ENCODE assay signal across 8 cellular contexts in genomic region chr6:156686429-156686939, GRCh38.
DNase-seq lines count a peak whose midpoint lies in the region; ATAC-seq and TF ChIP-seq lines count a peak whose summit lies in the region.

No MANE protein-coding gene starts in this region.

- POLR2A ChIA-PET in Panc1 (lab: Charles Lee) = interaction anchor here (0.5 to 0.7 kb wide), 3 partner anchors 11 to 1084 kb away, joined by 3 to 11 read pairs (median 3); no protein-coding TSS in a partner anchor

- CTCF ChIA-PET in Panc1 (lab: Charles Lee) = interaction anchor here (0.6 to 0.7 kb wide), 2 partner anchors 48 to 843 kb away, joined by 3 to 4 read pairs; no protein-coding TSS in a partner anchor

- H3K9me3 ChIP-seq in Panc1 (ENCODE audit: control insufficient read depth, insufficient read depth, low read depth, low read length) = no peaks in the 10 kb centered on the region

- DNase-seq in stimulated activated CD4-positive, alpha-beta T cell treated with anti-CD3 and anti-CD28 coated beads, Interleukin-1b, Interleukin-23, amount 100 ng/mL, for 48 hours = peak; percentile 9
- no peak for DNase-seq in stimulated activated CD4-positive, alpha-beta T cell treated with anti-CD3 and anti-CD28 coated beads, Interleukin-4, amount 100 ng/mL, for 24 hours
- DNase-seq in Jurkat, Clone E6-1 (ENCODE audit: low read depth, low spot score) = no peak
- DNase-seq in Panc1 (ENCODE audit: low read depth, low spot score) = peak; percentile 51
- DNase-seq in astrocyte of the spinal cord (ENCODE audit: low read depth, low spot score) = peak; percentile 77
- DNase-seq in hippocampal formation (lab: John Stamatoyannopoulos, UW) = peak; percentile 6 to 86
- DNase-seq in retinal pigment epithelial cell (ENCODE audit: low read depth) = peak; percentile 43

- TF ChIP-seq CTCF in Panc1 (IDR thresholded peaks at IDR 0.05) (peak; percentile 52), astrocyte of the spinal cord (IDR thresholded peaks at IDR 0.05; ENCODE audit: low read depth, low read length) (peak; percentile 35), retinal pigment epithelial cell (conservative IDR thresholded peaks at IDR 0.05; ENCODE audit: low read depth, low read length) (peak; percentile 35)

- peaks cover 18% of the 10 kb centered on the region for H3K4me1 ChIP-seq in Panc1 (ENCODE audit: control insufficient read depth, insufficient read depth, low read length)

- intact Hi-C loops in Panc1 (cut with micrococcal nuclease; ENCODE audit: unreplicated experiment) = no loop called here

- ATAC-seq in Panc1 = peak; percentile 68
- no peak for ATAC-seq in GM18870 (IDR thresholded peaks at IDR 0.05; ENCODE audit: unreplicated experiment)

- no TSS peak for BruUV-seq in Panc1 (replicated peaks; lab: Mats Ljungman, UMichigan)

- no peaks in the 10 kb centered on the region; the same call in 1 of the 2 replicates for H3K36me3 ChIP-seq in Panc1 (ENCODE audit: control insufficient read depth, insufficient read depth, low read length)

- in situ Hi-C loops in Panc1 (cut with HindIII; ENCODE audit: low pct_unique_long_range_greater_than_20kb, low sequenced_read_pairs) = no loop called here
- in situ Hi-C loops in astrocyte of the spinal cord (cut with HindIII; ENCODE audit: low sequenced_read_pairs) = no loop called here

- peak overlapping the region; percentile 98 for H3K27ac ChIP-seq in Panc1 (ENCODE audit: low read length)

- H3K27me3 ChIP-seq in Panc1 (ENCODE audit: control insufficient read depth, insufficient read depth, low read length) = no peaks in the 10 kb centered on the region; the same call in 1 of the 2 replicates

- H3K4me3 ChIP-seq in Jurkat, Clone E6-1 (ENCODE audit: low read length) = peak overlapping the region; percentile 70
- peak overlapping the region; percentile 63 to 85 for H3K4me3 ChIP-seq in Panc1 (ENCODE audit: low read depth in 2 of 2, low read length in 2 of 2)
- peak overlapping the region; percentile 78 for H3K4me3 ChIP-seq in astrocyte of the spinal cord (ENCODE audit: low read depth, low read length)
- peak overlapping the region; percentile 68 for H3K4me3 ChIP-seq in retinal pigment epithelial cell (ENCODE audit: low read length)

Comparison
In these comparisons a context has a peak if more than half of its experiments do, and no peak if none do; other contexts are left out.
1. DNase-seq: peak in stimulated activated CD4-positive, alpha-beta T cell treated with anti-CD3 and anti-CD28 coated beads, Interleukin-1b, Interleukin-23, amount 100 ng/mL, for 48 hours (single experiment), Panc1 (single experiment), astrocyte of the spinal cord (single experiment), hippocampal formation (2 of 2) and retinal pigment epithelial cell (single experiment); none in stimulated activated CD4-positive, alpha-beta T cell treated with anti-CD3 and anti-CD28 coated beads, Interleukin-4, amount 100 ng/mL, for 24 hours (single experiment) and Jurkat, Clone E6-1 (single experiment).
2. Peak in every context shown above with its lines, with median percentiles within 50 percentile points of each other: H3K4me3 ChIP-seq and CTCF ChIP-seq.